Comparison of ENCODE assay signal across 15 cellular contexts in the genomic region with DNA sequence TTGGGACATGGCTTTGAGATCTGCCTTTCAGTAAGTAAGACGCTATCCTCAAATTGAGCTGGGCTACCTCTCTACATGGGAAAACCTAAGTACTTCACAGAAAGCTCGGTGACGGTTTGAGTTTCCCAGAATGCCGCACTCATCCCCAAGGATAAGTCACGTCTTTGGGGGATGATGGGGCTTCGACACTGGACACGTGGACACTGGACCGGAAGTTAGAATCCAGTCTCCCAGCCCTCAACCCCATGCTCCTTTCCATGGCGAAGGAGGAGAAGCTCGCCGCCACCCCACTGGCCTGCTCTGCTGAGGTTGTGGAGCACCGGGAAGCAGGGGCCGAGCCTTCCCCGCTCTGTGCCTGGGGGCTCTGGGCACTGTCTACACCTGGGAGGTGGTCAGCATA. TPM values are rescaled to one million over a fixed set of nuclear protein-coding genes. Genes with fewer than 3 reads are reported as not detected.
DNase-seq lines count a peak whose midpoint lies in the region.
"Had no signal": no experiment of that assay in that cellular context is flagged by ENCODE, and none has a peak within 500 bp of the region (broad histone marks: within the 10 kb centered on the region; RNA-seq: fewer than 3 reads in every experiment).

No MANE protein-coding gene starts in this region.

- intact Hi-C loops in activated CD4-positive, alpha-beta T cell treated with anti-CD3 and anti-CD28 coated beads, Interleukin-2, amount 10 ng/mL, durations not matched to agents 24 days and 14 days (cut with micrococcal nuclease): no loop called here
- intact Hi-C loops in activated CD4-positive, alpha-beta memory T cell treated with anti-CD3 and anti-CD28 coated beads for 36 hours (cut with micrococcal nuclease): no loop called here

- H3K4me1 Mint-ChIP-seq in activated CD4-positive, alpha-beta T cell treated with anti-CD3 and anti-CD28 coated beads, Interleukin-2, amount 10 ng/mL, durations not matched to agents 24 days and 14 days: no peaks in the 10 kb centered on the region
- H3K4me1 Mint-ChIP-seq in activated CD4-positive, alpha-beta memory T cell treated with anti-CD3 and anti-CD28 coated beads for 36 hours (ENCODE audit: low read depth): no peaks in the 10 kb centered on the region
- H3K4me1 Mint-ChIP-seq: CD4-positive, alpha-beta memory T cell had no signal

- CTCF ChIA-PET in activated CD4-positive, alpha-beta memory T cell treated with anti-CD3 and anti-CD28 coated beads for 36 hours (lab: Charles Lee): no interaction called here

- H3K36me3 Mint-ChIP-seq in activated CD4-positive, alpha-beta T cell treated with anti-CD3 and anti-CD28 coated beads, Interleukin-2, amount 10 ng/mL, durations not matched to agents 24 days and 14 days (ENCODE audit: low read depth): no peaks in the 10 kb centered on the region
- no peaks in the 10 kb centered on the region for H3K36me3 Mint-ChIP-seq in activated CD4-positive, alpha-beta memory T cell treated with anti-CD3 and anti-CD28 coated beads for 36 hours
- H3K36me3 Mint-ChIP-seq: CD4-positive, alpha-beta memory T cell had no signal

- POLR2A ChIA-PET in activated CD4-positive, alpha-beta memory T cell treated with anti-CD3 and anti-CD28 coated beads for 36 hours (lab: Charles Lee): interaction anchor here (0.9 kb wide), 1 partner anchor 55 kb away, joined by 3 read pairs; no protein-coding TSS in a partner anchor

- peak overlapping the region; percentile 37 for H3K27ac ChIP-seq in angular gyrus (ENCODE audit: low read depth, low read length)
- H3K27ac ChIP-seq: C4-2B, HL-60 had no signal

- H3K9me3 Mint-ChIP-seq in activated CD4-positive, alpha-beta T cell treated with anti-CD3 and anti-CD28 coated beads, Interleukin-2, amount 10 ng/mL, durations not matched to agents 24 days and 14 days: no peaks in the 10 kb centered on the region
- no peaks in the 10 kb centered on the region for H3K9me3 Mint-ChIP-seq in activated CD4-positive, alpha-beta memory T cell treated with anti-CD3 and anti-CD28 coated beads for 36 hours

- DNase-seq in H7 (peak; percentile 17), islet precursor cell (peak; percentile 40), NCI-H2029 (lab: John Stamatoyannopoulos, UW) (no peak), AG20443 (ENCODE audit: low spot score) (no peak)
- no peak for DNase-seq in activated CD4-positive, alpha-beta T cell treated with anti-CD3 and anti-CD28 coated beads, Interleukin-2, amount 10 ng/mL, durations not matched to agents 24 days and 14 days
- no peak for DNase-seq in activated CD4-positive, alpha-beta memory T cell treated with anti-CD3 and anti-CD28 coated beads for 36 hours
- DNase-seq: BE2C; CD4-positive, alpha-beta memory T cell; DMS79; GOT3 had no signal

- H3K4me1 ChIP-seq in skeletal muscle satellite cell (ENCODE audit: control insufficient read depth, insufficient read depth, low read length): peaks cover 22% of the 10 kb centered on the region
- H3K4me1 ChIP-seq: BE2C, HAP-1 had no signal

- H3K9me3 ChIP-seq in skeletal muscle satellite cell (replicated peaks; ENCODE audit: low read length): no peaks in the 10 kb centered on the region
- H3K9me3 ChIP-seq: BE2C, HAP-1 had no signal

- H3K9ac ChIP-seq in skeletal muscle satellite cell (ENCODE audit: low read depth, low read length): peak overlapping the region; percentile 51

- peak overlapping the region; percentile 66 for H3K4me2 ChIP-seq in skeletal muscle satellite cell (ENCODE audit: low read length)

- no peak overlapping the region for H3K4me3 Mint-ChIP-seq in activated CD4-positive, alpha-beta T cell treated with anti-CD3 and anti-CD28 coated beads, Interleukin-2, amount 10 ng/mL, durations not matched to agents 24 days and 14 days
- H3K4me3 Mint-ChIP-seq in activated CD4-positive, alpha-beta memory T cell treated with anti-CD3 and anti-CD28 coated beads for 36 hours: no peak overlapping the region
- H3K4me3 Mint-ChIP-seq: CD4-positive, alpha-beta memory T cell had no signal

- H3K27ac Mint-ChIP-seq in activated CD4-positive, alpha-beta T cell treated with anti-CD3 and anti-CD28 coated beads, Interleukin-2, amount 10 ng/mL, durations not matched to agents 24 days and 14 days: no peak overlapping the region
- no peak overlapping the region for H3K27ac Mint-ChIP-seq in activated CD4-positive, alpha-beta memory T cell treated with anti-CD3 and anti-CD28 coated beads for 36 hours
- H3K27ac Mint-ChIP-seq: CD4-positive, alpha-beta memory T cell had no signal

- H3K4me3 ChIP-seq in H7 (ENCODE audit: insufficient read depth, low read depth, low read length) (no peak overlapping the region), skeletal muscle satellite cell (ENCODE audit: low read length) (peak overlapping the region; percentile 56)
- H3K4me3 ChIP-seq: HAP-1 had no signal

- H3K36me3 ChIP-seq in H7 (replicated peaks; ENCODE audit: control insufficient read depth, insufficient read depth, low read length) (no peaks in the 10 kb centered on the region), skeletal muscle satellite cell (ENCODE audit: insufficient read depth, low read length) (no peaks in the 10 kb centered on the region)
- H3K36me3 ChIP-seq: BE2C, HAP-1 had no signal

- H3K27me3 ChIP-seq in H7 (ENCODE audit: control insufficient read depth, insufficient read depth, low read length) (no peaks in the 10 kb centered on the region), skeletal muscle satellite cell (ENCODE audit: control insufficient read depth, insufficient read depth, low read length) (no peaks in the 10 kb centered on the region)
- H3K27me3 ChIP-seq: BE2C had no signal

- H3K27me3 Mint-ChIP-seq in activated CD4-positive, alpha-beta T cell treated with anti-CD3 and anti-CD28 coated beads, Interleukin-2, amount 10 ng/mL, durations not matched to agents 24 days and 14 days: peaks cover 5% of the 10 kb centered on the region
- peaks cover 8% of the 10 kb centered on the region for H3K27me3 Mint-ChIP-seq in activated CD4-positive, alpha-beta memory T cell treated with anti-CD3 and anti-CD28 coated beads for 36 hours

RNA-seq across cellular contexts. Expression of gene PTPRE, which starts 27.5 kb away (rescaled TPM):
- 0.04 and 0.69 TPM in 2 replicates for total RNA-seq in H7 (2014; rRNA removed; shearing (Covaris generic))
- total RNA-seq in skeletal muscle satellite cell (2012; rRNA removed): 1.3 TPM in 2 replicates
- total RNA-seq in activated CD4-positive, alpha-beta T cell treated with anti-CD3 and anti-CD28 coated beads, Interleukin-2, amount 10 ng/mL, durations not matched to agents 24 days and 14 days: 33.6 and 35.8 TPM in 2 replicates
- total RNA-seq in activated CD4-positive, alpha-beta memory T cell treated with anti-CD3 and anti-CD28 coated beads for 36 hours: 10 to 100 TPM; 29.4 to 34.0 TPM

RNA-seq across cellular contexts. Expression of gene CLRN3, which starts 41.6 kb away (rescaled TPM):
- total RNA-seq in H7 (2014; rRNA removed; shearing (Covaris generic)): not detected in 2 replicates
- not detected in 2 replicates for total RNA-seq in skeletal muscle satellite cell (2012; rRNA removed)
- total RNA-seq in activated CD4-positive, alpha-beta T cell treated with anti-CD3 and anti-CD28 coated beads, Interleukin-2, amount 10 ng/mL, durations not matched to agents 24 days and 14 days: not detected in 2 replicates
- not detected for total RNA-seq in activated CD4-positive, alpha-beta memory T cell treated with anti-CD3 and anti-CD28 coated beads for 36 hours
- total RNA-seq: CD4-positive, alpha-beta memory T cell had no signal

Comparison
In these comparisons a context has a peak if more than half of its experiments do, and no peak if none do; other contexts are left out.
1. DNase-seq: peak in H7 (single experiment) and islet precursor cell (single experiment); none in activated CD4-positive, alpha-beta T cell treated with anti-CD3 and anti-CD28 coated beads, Interleukin-2, amount 10 ng/mL, durations not matched to agents 24 days and 14 days (single experiment), activated CD4-positive, alpha-beta memory T cell treated with anti-CD3 and anti-CD28 coated beads for 36 hours (single experiment), NCI-H2029 (single experiment) and AG20443 (single experiment).
2. RNA of gene PTPRE, which starts 27.5 kb away (total RNA-seq): 29.4 to 34.0 TPM in activated CD4-positive, alpha-beta memory T cell treated with anti-CD3 and anti-CD28 coated beads for 36 hours and 33.6 to 35.8 TPM in activated CD4-positive, alpha-beta T cell treated with anti-CD3 and anti-CD28 coated beads, Interleukin-2, amount 10 ng/mL, durations not matched to agents 24 days and 14 days; 0.04 to 0.69 TPM in H7; every median in the first group is over 10 times any median in the second.